Comparison of ENCODE assay signal across 25 cellular contexts in genomic region chr5:139971202-139971725, GRCh38.
"Had no signal": no experiment of that assay in that cellular context is flagged by ENCODE, and none has a peak within 500 bp of the region (broad histone marks: within the 10 kb centered on the region; RNA-seq: fewer than 3 reads in every experiment).

No MANE protein-coding gene starts in this region.

- H3K27ac ChIP-seq: coronary artery, lower lobe of right lung, neural progenitor cell, parathyroid adenoma, right atrium auricular region, thoracic aorta, tibial nerve, upper lobe of left lung had no signal

- DNase-seq: effector memory CD8-positive, alpha-beta T cell; erythroblast; hypothalamus; immature natural killer cell; islet precursor cell; left ventricle myocardium superior; lower lobe of right lung; mesenchymal stem cell; mucosa of descending colon; naive thymus-derived CD4-positive, alpha-beta T cell; stimulated activated CD4-positive, alpha-beta T cell treated with anti-CD3 and anti-CD28 coated beads, Interleukin-2, amount 100 ng/mL, for 24 hours; stimulated activated CD4-positive, alpha-beta T cell treated with anti-CD3 and anti-CD28 coated beads, Interleukin-4, amount 100 ng/mL, for 24 hours; stimulated activated naive CD8-positive, alpha-beta T cell treated with anti-CD3 and anti-CD28 coated beads, Interleukin-15, Interleukin-2, amounts not matched to agents 100 U/mL and 50 U/mL, for 24 hours; upper lobe of left lung had no signal

- H3K4me1 ChIP-seq: neural progenitor cell had no signal

- H3K36me3 ChIP-seq: lower lobe of right lung, neural progenitor cell, right atrium auricular region, thoracic aorta, tibial nerve, upper lobe of left lung had no signal

- H3K9ac ChIP-seq: neural progenitor cell, parathyroid adenoma had no signal

- H3K36me3 Mint-ChIP-seq: immature natural killer cell; mesothelial cell of epicardium; naive thymus-derived CD4-positive, alpha-beta T cell; neural progenitor cell; stimulated activated memory B cell treated with anti-CD40 and anti-IgM and Interleukin-4, amounts not matched to agents 10 μg/mL and 1 μg/mL and 100 μg/mL, for 72 hours had no signal

- H2AFZ ChIP-seq: neural progenitor cell, parathyroid adenoma had no signal

- H3K4me3 Mint-ChIP-seq: effector memory CD8-positive, alpha-beta T cell; immature natural killer cell; mesothelial cell of epicardium; naive thymus-derived CD4-positive, alpha-beta T cell; nephron; neural progenitor cell; stimulated activated memory B cell treated with anti-CD40 and anti-IgM and Interleukin-4, amounts not matched to agents 10 μg/mL and 1 μg/mL and 100 μg/mL, for 72 hours had no signal

- H3K4me1 Mint-ChIP-seq: immature natural killer cell; mesothelial cell of epicardium; naive thymus-derived CD4-positive, alpha-beta T cell; nephron; neural progenitor cell; stimulated activated memory B cell treated with anti-CD40 and anti-IgM and Interleukin-4, amounts not matched to agents 10 μg/mL and 1 μg/mL and 100 μg/mL, for 72 hours had no signal

- H3K27me3 ChIP-seq: right atrium auricular region, tibial nerve, upper lobe of left lung had no signal

- ATAC-seq: effector memory CD8-positive, alpha-beta T cell; left ventricle myocardium superior; lower lobe of right lung; mucosa of descending colon; naive thymus-derived CD4-positive, alpha-beta T cell; sciatic nerve; stimulated activated memory B cell treated with anti-CD40 and anti-IgM and Interleukin-4, amounts not matched to agents 10 μg/mL and 1 μg/mL and 100 μg/mL, for 72 hours; stimulated activated naive CD8-positive, alpha-beta T cell treated with anti-CD3 and anti-CD28 coated beads, Interleukin-15, Interleukin-2, amounts not matched to agents 100 U/mL and 50 U/mL, for 24 hours had no signal

- H3K9me3 Mint-ChIP-seq: effector memory CD8-positive, alpha-beta T cell; immature natural killer cell; mesothelial cell of epicardium; naive thymus-derived CD4-positive, alpha-beta T cell; nephron; neural progenitor cell; stimulated activated memory B cell treated with anti-CD40 and anti-IgM and Interleukin-4, amounts not matched to agents 10 μg/mL and 1 μg/mL and 100 μg/mL, for 72 hours had no signal

- H3K27ac Mint-ChIP-seq: effector memory CD8-positive, alpha-beta T cell; immature natural killer cell; mesothelial cell of epicardium; naive thymus-derived CD4-positive, alpha-beta T cell; nephron; neural progenitor cell; progenitor cell of endocrine pancreas; stimulated activated memory B cell treated with anti-CD40 and anti-IgM and Interleukin-4, amounts not matched to agents 10 μg/mL and 1 μg/mL and 100 μg/mL, for 72 hours had no signal

- H3K9me3 ChIP-seq: lower lobe of right lung, mucosa of descending colon, right atrium auricular region, thoracic aorta, tibial nerve, upper lobe of left lung had no signal

- H3K4me3 ChIP-seq: coronary artery, lower lobe of right lung, mucosa of descending colon, neural progenitor cell, right atrium auricular region, thoracic aorta, tibial nerve, upper lobe of left lung had no signal

- H3K4me2 ChIP-seq: neural progenitor cell had no signal
